Comparison of ENCODE assay signal across 16 cellular contexts in the genomic region with DNA sequence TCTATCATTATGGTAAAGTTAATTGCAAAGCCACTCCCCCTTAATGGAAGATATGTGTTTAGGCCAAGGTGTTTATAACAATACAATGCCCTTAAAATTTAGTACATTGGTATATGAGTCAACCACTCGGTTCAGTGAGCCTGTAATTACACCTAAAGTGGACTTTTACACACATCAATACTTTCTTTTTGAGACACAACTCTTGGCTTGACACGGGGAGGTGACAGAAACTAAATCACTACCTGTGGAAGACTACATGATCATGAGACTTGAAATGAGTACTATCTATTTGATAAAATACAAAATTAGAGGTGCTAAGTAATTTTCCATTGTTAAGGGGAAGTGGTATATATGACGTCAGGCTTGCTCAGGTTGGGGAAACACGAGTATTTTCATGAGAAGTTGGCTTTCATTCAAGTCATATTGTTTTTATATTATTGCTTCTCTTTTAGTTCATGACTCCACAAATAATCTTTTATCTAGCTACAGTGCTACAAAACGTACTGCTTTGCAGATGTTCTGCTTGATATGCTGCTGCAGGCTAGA.
A peak's percentile ranks its signal among the peaks of the same experiment; 100 is the strongest.
DNase-seq lines count a peak whose midpoint lies in the region; ATAC-seq, FAIRE-seq and TF ChIP-seq lines count a peak whose summit lies in the region.
"Had no signal": no experiment of that assay in that cellular context is flagged by ENCODE, and none has a peak within 500 bp of the region (broad histone marks: within the 10 kb centered on the region; RNA-seq: fewer than 3 reads in every experiment).

No MANE protein-coding gene starts in this region.

- no peak overlapping the region for H2AK5ac ChIP-seq in neuronal stem cell (ENCODE audit: low read depth, low read length)

- TF ChIP-seq CTCF in CD14-positive monocyte (IDR thresholded peaks at IDR 0.05), result no peak

- H3K36me3 Mint-ChIP-seq in stimulated activated naive B cell treated with anti-CD40 and anti-IgM and Interleukin-4, amounts not matched to agents 10 μg/mL and 1 μg/mL and 100 μg/mL, for 72 hours, result no peaks in the 10 kb centered on the region
- H3K36me3 Mint-ChIP-seq in CD14-positive monocyte, result no peaks in the 10 kb centered on the region
- H3K36me3 Mint-ChIP-seq: CD4-positive, CD25-positive, alpha-beta regulatory T cell; CD8-positive, alpha-beta memory T cell had no signal

- no peak overlapping the region for H3K4me2 ChIP-seq in neuronal stem cell (ENCODE audit: insufficient read depth, low read length, poor library complexity, severe bottlenecking)
- H3K4me2 ChIP-seq: BLaER1 treated with 17β-estradiol and CSF1 and Interleukin-3, amounts not matched to agents 10 nM and 100 nM had no signal

- intact Hi-C loops in CD14-positive monocyte (cut with micrococcal nuclease), result no loop called here

- H3K4me3 ChIP-seq in neuronal stem cell (ENCODE audit: low read length in 2 of 2), result no peak overlapping the region
- H3K4me3 ChIP-seq: BLaER1 treated with 17β-estradiol and CSF1 and Interleukin-3, amounts not matched to agents 10 nM and 100 nM; GM23248 had no signal

- no peak overlapping the region for H3K4me3 Mint-ChIP-seq in stimulated activated naive B cell treated with anti-CD40 and anti-IgM and Interleukin-4, amounts not matched to agents 10 μg/mL and 1 μg/mL and 100 μg/mL, for 72 hours
- no peak overlapping the region for H3K4me3 Mint-ChIP-seq in CD14-positive monocyte
- H3K4me3 Mint-ChIP-seq: B cell; CD4-positive, CD25-positive, alpha-beta regulatory T cell; CD8-positive, alpha-beta memory T cell had no signal

- peak; percentile 77 for ATAC-seq in HG02610 (IDR thresholded peaks at IDR 0.05; ENCODE audit: unreplicated experiment)
- ATAC-seq in stimulated activated naive B cell treated with anti-CD40 and anti-IgM and Interleukin-4, amounts not matched to agents 10 μg/mL and 1 μg/mL and 100 μg/mL, for 72 hours (replicated peaks), result peak; percentile 47 to 50

- no peaks in the 10 kb centered on the region for H3K27me3 ChIP-seq in neuronal stem cell (ENCODE audit: control insufficient read depth in 3 of 3, insufficient read depth in 3 of 3, low read depth in 1 of 3, low read length in 3 of 3)
- H3K27me3 ChIP-seq: BLaER1 treated with 17β-estradiol and CSF1 and Interleukin-3, amounts not matched to agents 10 nM and 100 nM had no signal

- no peak overlapping the region for H2BK15ac ChIP-seq in neuronal stem cell (ENCODE audit: low read length)

- TF ChIP-seq POLR2A in GM12891 (IDR thresholded peaks at IDR 0.05; ENCODE audit: low read depth, low read length), result no peak

- H2BK5ac ChIP-seq in neuronal stem cell (ENCODE audit: low read length), result no peak overlapping the region

- no peaks in the 10 kb centered on the region for H3K4me1 Mint-ChIP-seq in stimulated activated naive B cell treated with anti-CD40 and anti-IgM and Interleukin-4, amounts not matched to agents 10 μg/mL and 1 μg/mL and 100 μg/mL, for 72 hours
- H3K4me1 Mint-ChIP-seq in CD14-positive monocyte, result no peaks in the 10 kb centered on the region
- H3K4me1 Mint-ChIP-seq: B cell; CD4-positive, CD25-positive, alpha-beta regulatory T cell; CD8-positive, alpha-beta memory T cell had no signal

- no peak overlapping the region for H4K8ac ChIP-seq in neuronal stem cell (ENCODE audit: low read depth, low read length)

- no peaks in the 10 kb centered on the region for H3K79me1 ChIP-seq in neuronal stem cell (ENCODE audit: low read depth, low read length)

- H2AFZ ChIP-seq in neuronal stem cell (ENCODE audit: low read length), result no peak overlapping the region
- H2AFZ ChIP-seq: GM23248 had no signal

- H3K14ac ChIP-seq in neuronal stem cell (ENCODE audit: low read length), result no peak overlapping the region

- FAIRE-seq in GM12891 (lab: Jason Lieb, UNC), result no peak

- H3K27me3 Mint-ChIP-seq in stimulated activated naive B cell treated with anti-CD40 and anti-IgM and Interleukin-4, amounts not matched to agents 10 μg/mL and 1 μg/mL and 100 μg/mL, for 72 hours, result no peaks in the 10 kb centered on the region
- H3K27me3 Mint-ChIP-seq in CD14-positive monocyte (ENCODE audit: low read depth in 3 of 3), result no peaks in the 10 kb centered on the region
- H3K27me3 Mint-ChIP-seq: B cell; CD4-positive, CD25-positive, alpha-beta regulatory T cell; CD8-positive, alpha-beta memory T cell had no signal

- H3K4ac ChIP-seq in neuronal stem cell (ENCODE audit: low read length), result no peak overlapping the region

- no peak overlapping the region for H3K27ac Mint-ChIP-seq in stimulated activated naive B cell treated with anti-CD40 and anti-IgM and Interleukin-4, amounts not matched to agents 10 μg/mL and 1 μg/mL and 100 μg/mL, for 72 hours
- H3K27ac Mint-ChIP-seq in CD14-positive monocyte, result no peak overlapping the region
- H3K27ac Mint-ChIP-seq: B cell; CD4-positive, CD25-positive, alpha-beta regulatory T cell; CD8-positive, alpha-beta memory T cell had no signal

- no peaks in the 10 kb centered on the region for H3K4me1 ChIP-seq in neuronal stem cell (ENCODE audit: control insufficient read depth in 2 of 2, insufficient read depth in 1 of 2, low read depth in 1 of 2, low read length in 2 of 2)
- H3K4me1 ChIP-seq: BLaER1 treated with 17β-estradiol and CSF1 and Interleukin-3, amounts not matched to agents 10 nM and 100 nM had no signal

- H3K9me3 ChIP-seq in neuronal stem cell (replicated peaks in 1 of 2; ENCODE audit: control insufficient read depth in 2 of 2, insufficient read depth in 1 of 2, low read depth in 1 of 2, low read length in 2 of 2), result no peaks in the 10 kb centered on the region
- H3K9me3 ChIP-seq: BLaER1 treated with 17β-estradiol and CSF1 and Interleukin-3, amounts not matched to agents 10 nM and 100 nM had no signal

- no peak overlapping the region for H2BK12ac ChIP-seq in neuronal stem cell (ENCODE audit: low read length)

- H2BK120ac ChIP-seq in neuronal stem cell (ENCODE audit: low read depth, low read length), result no peak overlapping the region

- no peak overlapping the region for H4K91ac ChIP-seq in neuronal stem cell (ENCODE audit: low read depth, low read length, poor library complexity)

- H3K18ac ChIP-seq in neuronal stem cell (ENCODE audit: low read length), result no peak overlapping the region

- no peak for DNase-seq in GM12891 (ENCODE audit: insufficient read length, low spot score)
- peak; percentile 2 for DNase-seq in OCI-M1 (lab: John Stamatoyannopoulos, UW)
- no peak for DNase-seq in stimulated activated naive B cell treated with anti-CD40 and anti-IgM and Interleukin-4, amounts not matched to agents 10 μg/mL and 1 μg/mL and 100 μg/mL, for 72 hours
- no peak for DNase-seq in CD14-positive monocyte (ENCODE audit: low spot score)
- no peak for DNase-seq in iPS-NIHi7 (ENCODE audit: extremely low spot score)
- DNase-seq in neuronal stem cell (ENCODE audit: low spot score), result no peak
- DNase-seq: CD4-positive, CD25-positive, alpha-beta regulatory T cell; CD8-positive, alpha-beta memory T cell; COR-L47; GDM1; GM23248; HCEC 1CT; KG1 had no signal

- H3K9ac ChIP-seq in neuronal stem cell (ENCODE audit: low read depth, low read length, poor library complexity), result no peak overlapping the region
- H3K9ac ChIP-seq: BLaER1 treated with 17β-estradiol and CSF1 and Interleukin-3, amounts not matched to agents 10 nM and 100 nM; GM23248 had no signal

- WGBS in neuronal stem cell (ENCODE audit: extremely low coverage in 2 of 2, insufficient read length in 2 of 2, insufficient replicate concordance in 1 of 2), 2 donors, result no CpG with 5 or more reads among the region's 5 CpGs

- no peak overlapping the region for H3K23ac ChIP-seq in neuronal stem cell (ENCODE audit: low read depth, low read length, poor library complexity)

- peaks cover 3 to 4% of the 10 kb centered on the region in 2 donors for H3K9me3 Mint-ChIP-seq in stimulated activated naive B cell treated with anti-CD40 and anti-IgM and Interleukin-4, amounts not matched to agents 10 μg/mL and 1 μg/mL and 100 μg/mL, for 72 hours
- peaks cover 0 to 9% (median 3%) of the 10 kb centered on the region in 7 donors for H3K9me3 Mint-ChIP-seq in CD14-positive monocyte

- H3K27ac ChIP-seq in neuronal stem cell (replicated peaks; ENCODE audit: low read length), result no peak overlapping the region
- H3K27ac ChIP-seq: BLaER1 treated with 17β-estradiol and CSF1 and Interleukin-3, amounts not matched to agents 10 nM and 100 nM; GM23248 had no signal

- no peaks in the 10 kb centered on the region for H3K36me3 ChIP-seq in neuronal stem cell (replicated peaks in 1 of 2; ENCODE audit: control insufficient read depth in 2 of 2, insufficient read depth in 2 of 2, low read length in 2 of 2)
- H3K36me3 ChIP-seq: BLaER1 treated with 17β-estradiol and CSF1 and Interleukin-3, amounts not matched to agents 10 nM and 100 nM had no signal

TF ChIP-seq in GM12891, 5 proteins besides CTCF, POLR2A, EP300 and RAD21:
- no peak for TF ChIP-seq POU2F2 (IDR thresholded peaks at IDR 0.05; ENCODE audit: low read depth, low read length)
- peak; percentile 67 for TF ChIP-seq SPI1 (IDR thresholded peaks at IDR 0.05; ENCODE audit: low read depth, low read length)
TF ChIP-seq in GM12891: peak in this region for 1.
